In the genomic region with DNA sequence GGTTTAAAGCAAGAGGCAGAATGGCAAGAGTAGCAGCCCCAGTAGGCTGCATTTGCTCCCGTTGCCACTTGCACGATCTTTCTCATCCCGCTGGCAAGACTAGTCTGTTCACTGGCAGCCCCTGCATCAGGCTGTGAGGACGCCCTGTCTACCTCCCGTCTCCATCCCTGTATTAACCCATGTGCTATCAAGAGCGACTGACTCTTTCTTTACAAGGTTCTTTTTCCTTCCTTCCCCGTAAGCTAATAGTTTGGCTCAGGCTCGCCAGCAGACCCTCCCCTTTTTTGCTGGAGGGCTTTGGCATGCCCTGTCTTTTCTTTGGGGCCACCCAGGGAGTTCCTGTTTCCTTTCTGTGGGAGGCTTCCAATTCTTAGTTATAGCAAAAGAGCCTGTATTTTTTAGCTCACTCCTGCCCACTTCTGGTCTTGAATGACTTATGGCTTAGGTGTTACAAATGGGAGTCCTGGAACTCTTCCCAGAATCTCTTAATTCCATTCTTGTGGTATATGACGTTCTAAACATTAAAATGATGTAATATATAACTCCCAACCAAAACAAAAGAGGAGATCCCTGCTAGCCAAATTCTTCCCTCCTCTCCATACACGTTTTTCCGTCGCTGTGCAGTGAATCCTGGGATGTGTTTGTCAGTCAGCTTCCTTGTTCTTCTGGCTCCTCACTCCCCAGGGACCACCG, we compare ENCODE assay signal across 8 cellular contexts.
DNase-seq lines count a peak whose midpoint lies in the region; ATAC-seq lines count a peak whose summit lies in the region.

No MANE protein-coding gene starts in this region.

- no peak for DNase-seq in activated naive CD4-positive, alpha-beta T cell treated with anti-CD3 and anti-CD28 coated beads, Interleukin-2, amount 10 ng/mL, durations not matched to agents 7 days and 5 days
- no peak for DNase-seq in activated naive CD4-positive, alpha-beta T cell (lab: John Stamatoyannopoulos, UW)
- DNase-seq in OCI-M1 (lab: John Stamatoyannopoulos, UW) (peak; percentile 6), dermis microvascular lymphatic vessel endothelial cell (ENCODE audit: low read depth in 2 of 2) (peak; percentile 67 to 80)
- no peak for DNase-seq in naive thymus-derived CD8-positive, alpha-beta T cell

- no peak for ATAC-seq in naive thymus-derived CD8-positive, alpha-beta T cell
- no peak for ATAC-seq in HG02678 (IDR thresholded peaks at IDR 0.05; ENCODE audit: unreplicated experiment)
- ATAC-seq in GM21423 (IDR thresholded peaks at IDR 0.05; ENCODE audit: unreplicated experiment), result no peak
- ATAC-seq in GM19324 (IDR thresholded peaks at IDR 0.05; ENCODE audit: low FRiP score, unreplicated experiment), result no peak

- POLR2A ChIA-PET in naive thymus-derived CD8-positive, alpha-beta T cell (lab: Charles Lee), result interaction anchor here (0.9 to 2.8 kb wide), 4 partner anchors 10 to 225 kb away, joined by 3 to 8 read pairs (median 5); partner anchors contain the start of gene HIF1A

- H3K27ac Mint-ChIP-seq in activated naive CD4-positive, alpha-beta T cell treated with anti-CD3 and anti-CD28 coated beads, Interleukin-2, amount 10 ng/mL, durations not matched to agents 7 days and 5 days, result peak overlapping the region; percentile 95
- H3K27ac Mint-ChIP-seq in naive thymus-derived CD8-positive, alpha-beta T cell, result peak overlapping the region in 9 of 10 donors; percentile 93 to 100 (median 99)

- H3K27me3 Mint-ChIP-seq in activated naive CD4-positive, alpha-beta T cell treated with anti-CD3 and anti-CD28 coated beads, Interleukin-2, amount 10 ng/mL, durations not matched to agents 7 days and 5 days, result no peaks in the 10 kb centered on the region
- no peaks in the 10 kb centered on the region for H3K27me3 Mint-ChIP-seq in naive thymus-derived CD8-positive, alpha-beta T cell

- peak overlapping the region; percentile 1 for H3K4me3 Mint-ChIP-seq in activated naive CD4-positive, alpha-beta T cell treated with anti-CD3 and anti-CD28 coated beads, Interleukin-2, amount 10 ng/mL, durations not matched to agents 7 days and 5 days
- H3K4me3 Mint-ChIP-seq in naive thymus-derived CD8-positive, alpha-beta T cell, result peak overlapping the region in 9 of 10 donors; percentile 64 to 92 (median 82)

- H3K36me3 Mint-ChIP-seq in activated naive CD4-positive, alpha-beta T cell treated with anti-CD3 and anti-CD28 coated beads, Interleukin-2, amount 10 ng/mL, durations not matched to agents 7 days and 5 days, result peaks cover 74% of the 10 kb centered on the region
- H3K36me3 Mint-ChIP-seq in naive thymus-derived CD8-positive, alpha-beta T cell, result peaks cover 8 to 60% (median 11%) of the 10 kb centered on the region in 3 donors

- CTCF ChIA-PET in activated naive CD4-positive, alpha-beta T cell treated with anti-CD3 and anti-CD28 coated beads, Interleukin-2, amount 10 ng/mL, durations not matched to agents 7 days and 5 days (lab: Charles Lee), result interaction anchor here (0.7 to 4.2 kb wide), 11 partner anchors 8 to 436 kb away, joined by 3 to 25 read pairs (median 4); no protein-coding TSS in a partner anchor

- H3K9me3 Mint-ChIP-seq in activated naive CD4-positive, alpha-beta T cell treated with anti-CD3 and anti-CD28 coated beads, Interleukin-2, amount 10 ng/mL, durations not matched to agents 7 days and 5 days, result no peaks in the 10 kb centered on the region
- peaks cover 0 to 9% (median 0%) of the 10 kb centered on the region in 9 donors for H3K9me3 Mint-ChIP-seq in naive thymus-derived CD8-positive, alpha-beta T cell

- H3K4me1 Mint-ChIP-seq in activated naive CD4-positive, alpha-beta T cell treated with anti-CD3 and anti-CD28 coated beads, Interleukin-2, amount 10 ng/mL, durations not matched to agents 7 days and 5 days, result peaks cover 77% of the 10 kb centered on the region
- H3K4me1 Mint-ChIP-seq in naive thymus-derived CD8-positive, alpha-beta T cell, result peaks cover 55 to 96% (median 94%) of the 10 kb centered on the region in 4 donors

Comparison
In these comparisons a context has a peak if more than half of its experiments do, and no peak if none do; other contexts are left out.
1. DNase-seq: peak in OCI-M1 (single experiment) and dermis microvascular lymphatic vessel endothelial cell (2 of 2); none in activated naive CD4-positive, alpha-beta T cell treated with anti-CD3 and anti-CD28 coated beads, Interleukin-2, amount 10 ng/mL, durations not matched to agents 7 days and 5 days (single experiment), activated naive CD4-positive, alpha-beta T cell (0 of 4) and naive thymus-derived CD8-positive, alpha-beta T cell (0 of 10).